ENCODE assay signal across 12 cellular contexts in genomic region chr9:122988919-122989614, GRCh38. TPM values are rescaled to one million over a fixed set of nuclear protein-coding genes. Genes with fewer than 3 reads are reported as not detected.
DNase-seq lines count a peak whose midpoint lies in the region; ATAC-seq and TF ChIP-seq lines count a peak whose summit lies in the region.
"Had no signal": no experiment of that assay in that cellular context is flagged by ENCODE, and none has a peak within 500 bp of the region (broad histone marks: within the 10 kb centered on the region; RNA-seq: fewer than 3 reads in every experiment).

No MANE protein-coding gene starts in this region.

- TF ChIP-seq CTCF in WERI-Rb-1 (IDR thresholded peaks at IDR 0.05; ENCODE audit: low read depth, low read length) (no peak), glutamatergic neuron (IDR thresholded peaks at IDR 0.05; ENCODE audit: partially characterized antibody, unreplicated experiment) (no peak)

- peaks cover 5% of the 10 kb centered on the region for H3K4me1 Mint-ChIP-seq in glutamatergic neuron (ENCODE audit: low read depth, unreplicated experiment)
- H3K4me1 Mint-ChIP-seq: neural progenitor cell had no signal

- DNase-seq in fibroblast of peridontal ligament (ENCODE audit: extremely low read depth): peak; percentile 47
- no peak for DNase-seq in WERI-Rb-1
- DNase-seq in MV-4-11 (lab: John Stamatoyannopoulos, UW): no peak
- no peak for DNase-seq in glutamatergic neuron
- no peak for DNase-seq in HCEC 1CT
- DNase-seq: head of caudate nucleus, NCI-H446 had no signal

- H3K36me3 ChIP-seq in WERI-Rb-1: peaks cover 69% of the 10 kb centered on the region

- H3K9me3 ChIP-seq in WERI-Rb-1 (ENCODE audit: severe bottlenecking): no peaks in the 10 kb centered on the region

- peak; percentile 56 for ATAC-seq in GM18870 (IDR thresholded peaks at IDR 0.05; ENCODE audit: unreplicated experiment)
- ATAC-seq in GM21576 (IDR thresholded peaks at IDR 0.05; ENCODE audit: unreplicated experiment): peak; percentile 68
- peak; percentile 72 for ATAC-seq in HG03460 (IDR thresholded peaks at IDR 0.05; ENCODE audit: unreplicated experiment)

- H3K4me3 ChIP-seq in WERI-Rb-1 (ENCODE audit: low read depth, low read length): no peak overlapping the region
- H3K4me3 ChIP-seq: neural progenitor cell had no signal

- no peak overlapping the region for H3K27ac ChIP-seq in WERI-Rb-1
- H3K27ac ChIP-seq: neural progenitor cell had no signal

- no peaks in the 10 kb centered on the region for H3K9me3 Mint-ChIP-seq in glutamatergic neuron (ENCODE audit: unreplicated experiment)
- H3K9me3 Mint-ChIP-seq: neural progenitor cell had no signal

- no peak overlapping the region for H3K27ac Mint-ChIP-seq in glutamatergic neuron (ENCODE audit: unreplicated experiment)
- H3K27ac Mint-ChIP-seq: neural progenitor cell had no signal

- peaks cover 2% of the 10 kb centered on the region for H3K27me3 Mint-ChIP-seq in glutamatergic neuron (ENCODE audit: unreplicated experiment)

- H3K36me3 Mint-ChIP-seq in glutamatergic neuron (ENCODE audit: unreplicated experiment): no peaks in the 10 kb centered on the region

- no peak overlapping the region for H3K4me3 Mint-ChIP-seq in glutamatergic neuron (ENCODE audit: unreplicated experiment)
- H3K4me3 Mint-ChIP-seq: neural progenitor cell had no signal

- no peaks in the 10 kb centered on the region for H3K27me3 ChIP-seq in WERI-Rb-1 (ENCODE audit: insufficient read depth, low read depth, severe bottlenecking)
- H3K27me3 ChIP-seq: neural progenitor cell had no signal

RNA-seq across cellular contexts. Expression of gene GPR21, which starts 44.4 kb away (rescaled TPM):
- total RNA-seq in glutamatergic neuron (ENCODE audit: unreplicated experiment): 3.8 TPM
- total RNA-seq: G401 had no signal

RNA-seq across cellular contexts. Expression of gene RABGAP1, which starts 48.2 kb away (rescaled TPM):
- total RNA-seq in glutamatergic neuron (ENCODE audit: unreplicated experiment): 80.2 TPM

RNA-seq across cellular contexts. Expression of gene ZBTB26, which starts 57.8 kb away (rescaled TPM):
- 10.2 TPM for total RNA-seq in glutamatergic neuron (ENCODE audit: unreplicated experiment)
